Comparison of ENCODE assay signal across 8 cellular contexts in genomic region chr12:121355818-121356217, GRCh38.
"Had no signal": no experiment of that assay in that cellular context is flagged by ENCODE, and none has a peak within 500 bp of the region (broad histone marks: within the 10 kb centered on the region; RNA-seq: fewer than 3 reads in every experiment).

No MANE protein-coding gene starts in this region.

- DNase-seq: GDM1, GF-D8 had no signal

- ATAC-seq: GM12878 had no signal

- FAIRE-seq: G401.6, GM12878, GM12891, GM12892, GM18507, GM19239 had no signal

- H3K4me3 ChIP-seq: GM12878 had no signal
